9 cellular contexts compared by ENCODE assay signal in the genomic region with DNA sequence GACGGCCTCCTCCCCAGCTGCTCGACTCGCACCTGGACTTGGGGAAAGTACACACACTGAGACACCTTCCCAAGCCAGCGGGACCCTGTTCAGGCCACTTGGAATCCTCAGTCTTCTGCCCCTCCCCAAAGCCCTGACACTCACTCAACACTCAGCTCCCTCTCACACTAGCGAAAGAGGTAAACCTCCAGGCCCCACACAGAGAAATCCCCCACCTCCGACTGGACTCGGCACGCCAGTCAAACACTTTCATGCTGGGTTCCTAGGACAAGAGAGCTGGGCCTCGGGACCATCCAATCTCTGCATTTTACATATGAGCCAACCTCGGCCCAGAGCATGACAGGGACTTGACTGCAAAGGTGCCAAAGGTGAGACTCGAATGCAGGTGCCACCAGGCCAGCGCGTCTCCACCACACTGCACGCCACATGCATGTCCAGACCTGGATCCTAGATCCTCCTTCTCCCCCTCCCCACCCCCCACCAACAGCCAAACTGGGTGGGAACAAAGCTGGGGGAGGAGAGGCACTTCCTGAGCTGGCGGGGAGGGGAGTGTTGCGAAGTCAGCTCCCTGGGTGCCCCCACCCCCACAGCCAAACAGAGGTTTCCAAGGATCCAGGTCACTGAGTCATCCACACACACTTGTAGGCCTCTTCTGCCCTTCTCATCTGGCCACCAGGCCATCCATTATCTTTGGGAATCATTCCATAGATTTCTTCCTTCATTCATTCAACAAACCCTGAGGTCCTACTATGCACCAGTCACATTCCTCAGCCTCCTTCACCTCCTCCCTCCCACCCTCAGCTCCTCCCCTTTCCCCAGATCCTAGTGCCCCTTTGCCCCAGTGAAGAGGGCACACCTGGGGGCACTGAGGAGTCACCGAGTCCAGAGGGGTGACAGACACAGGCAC. TPM values are rescaled to one million over a fixed set of nuclear protein-coding genes. Genes with fewer than 3 reads are reported as not detected.
DNase-seq lines count a peak whose midpoint lies in the region; ATAC-seq lines count a peak whose summit lies in the region.
"Had no signal": no experiment of that assay in that cellular context is flagged by ENCODE, and none has a peak within 500 bp of the region (broad histone marks: within the 10 kb centered on the region; RNA-seq: fewer than 3 reads in every experiment).

No MANE protein-coding gene starts in this region.

- DNase-seq in activated naive CD8-positive, alpha-beta T cell treated with anti-CD3 and anti-CD28 coated beads for 36 hours = peak; percentile 70
- DNase-seq in non-pigmented ciliary epithelial cell (ENCODE audit: low read depth) = peak; percentile 6
- DNase-seq in NCI-H2227 treated with DMSO at 0.1 percent for 48 hours (lab: John Stamatoyannopoulos, UW) = no peak
- no peak for DNase-seq in HT-29 (ENCODE audit: low spot score)

- peak; percentile 24 for ATAC-seq in HG03442 (IDR thresholded peaks at IDR 0.05; ENCODE audit: unreplicated experiment)
- no peak for ATAC-seq in GM19467 (IDR thresholded peaks at IDR 0.05; ENCODE audit: unreplicated experiment)
- ATAC-seq in GM21825 (IDR thresholded peaks at IDR 0.05; ENCODE audit: unreplicated experiment) = no peak

- peak overlapping the region; percentile 89 for H3K4me3 Mint-ChIP-seq in activated naive CD8-positive, alpha-beta T cell treated with anti-CD3 and anti-CD28 coated beads for 36 hours
- H3K4me3 Mint-ChIP-seq: brain had no signal

- peaks cover 8% of the 10 kb centered on the region for H3K9me3 Mint-ChIP-seq in activated naive CD8-positive, alpha-beta T cell treated with anti-CD3 and anti-CD28 coated beads for 36 hours

- peaks cover 52% of the 10 kb centered on the region for H3K36me3 Mint-ChIP-seq in activated naive CD8-positive, alpha-beta T cell treated with anti-CD3 and anti-CD28 coated beads for 36 hours
- H3K36me3 Mint-ChIP-seq: brain had no signal

- no peaks in the 10 kb centered on the region for H3K27me3 Mint-ChIP-seq in activated naive CD8-positive, alpha-beta T cell treated with anti-CD3 and anti-CD28 coated beads for 36 hours
- H3K27me3 Mint-ChIP-seq: brain had no signal

- H3K4me3 ChIP-seq in GM08714 (ENCODE audit: low read length) = peak overlapping the region; percentile 37; the same call in 1 of the 2 replicates

- H3K27ac Mint-ChIP-seq in activated naive CD8-positive, alpha-beta T cell treated with anti-CD3 and anti-CD28 coated beads for 36 hours = peak overlapping the region; percentile 98

- peaks cover 62% of the 10 kb centered on the region for H3K4me1 Mint-ChIP-seq in activated naive CD8-positive, alpha-beta T cell treated with anti-CD3 and anti-CD28 coated beads for 36 hours
- H3K4me1 Mint-ChIP-seq: brain had no signal

RNA-seq across cellular contexts. Expression of a gene that starts 10.7 kb away (rescaled TPM):
- total RNA-seq in activated naive CD8-positive, alpha-beta T cell treated with anti-CD3 and anti-CD28 coated beads for 36 hours = 100 to 1,000 TPM; 196 to 197 TPM
- total RNA-seq in HT-29 (2014; rRNA removed; shearing (Covaris generic)) = not detected in 2 replicates

Comparison
In these comparisons a context has a peak if more than half of its experiments do, and no peak if none do; other contexts are left out.
1. DNase-seq: peak in activated naive CD8-positive, alpha-beta T cell treated with anti-CD3 and anti-CD28 coated beads for 36 hours (single experiment) and non-pigmented ciliary epithelial cell (single experiment); none in NCI-H2227 treated with DMSO at 0.1 percent for 48 hours (single experiment) and HT-29 (single experiment).
2. RNA of a gene that starts 10.7 kb away (total RNA-seq): 196 to 197 TPM in activated naive CD8-positive, alpha-beta T cell treated with anti-CD3 and anti-CD28 coated beads for 36 hours; not detected in HT-29; every median in the first group is over 100 times any median in the second.